23 cellular contexts compared by ENCODE assay signal in genomic region chr16:84596161-84596560, GRCh38. TPM values are rescaled to one million over a fixed set of nuclear protein-coding genes. Genes with fewer than 3 reads are reported as not detected.
DNase-seq lines count a peak whose midpoint lies in the region; ATAC-seq lines count a peak whose summit lies in the region.
"Had no signal": no experiment of that assay in that cellular context is flagged by ENCODE, and none has a peak within 500 bp of the region (broad histone marks: within the 10 kb centered on the region; RNA-seq: fewer than 3 reads in every experiment).

No MANE protein-coding gene starts in this region.

- H3K4me3 ChIP-seq in Karpas-422 (ENCODE audit: low read length), result no peak overlapping the region
- H3K4me3 ChIP-seq: coronary artery, gastroesophageal sphincter, GM23338, smooth muscle cell, uterus had no signal

- H3K4me2 ChIP-seq in Karpas-422 (ENCODE audit: low read depth, low read length, poor library complexity, severe bottlenecking), result no peak overlapping the region
- H3K4me2 ChIP-seq: GM23338, smooth muscle cell had no signal

- H3K79me2 ChIP-seq in Karpas-422 (ENCODE audit: low read length), result peaks cover 78% of the 10 kb centered on the region

- H3K4me3 Mint-ChIP-seq in activated T-cell treated with anti-CD3 and anti-CD28 coated beads, Interleukin-2, amount 50 U/mL, for 72 hours, result peak overlapping the region; percentile 61 to 76
- no peak overlapping the region for H3K4me3 Mint-ChIP-seq in activated naive CD8-positive, alpha-beta T cell treated with anti-CD3 and anti-CD28 coated beads for 36 hours
- peak overlapping the region; percentile 98 for H3K4me3 Mint-ChIP-seq in stimulated activated memory B cell treated with anti-CD40 and anti-IgM and Interleukin-4, amounts not matched to agents 10 μg/mL and 1 μg/mL and 100 μg/mL, for 72 hours
- H3K4me3 Mint-ChIP-seq: GM23338 had no signal

- no peaks in the 10 kb centered on the region for H3K9me2 ChIP-seq in Karpas-422 (replicated peaks; ENCODE audit: insufficient read depth, low read length)

- H3K27ac ChIP-seq in Karpas-422 (ENCODE audit: low read length), result peak overlapping the region; percentile 99; the same call in 1 of the 2 replicates
- H3K27ac ChIP-seq: coronary artery, gastroesophageal sphincter, uterus had no signal

- peaks cover 21% of the 10 kb centered on the region for H3K36me3 ChIP-seq in Karpas-422 (ENCODE audit: insufficient read depth, low read length)
- H3K36me3 ChIP-seq: gastroesophageal sphincter, uterus had no signal

- no peaks in the 10 kb centered on the region for H3K9me3 Mint-ChIP-seq in activated T-cell treated with anti-CD3 and anti-CD28 coated beads, Interleukin-2, amount 50 U/mL, for 72 hours
- no peaks in the 10 kb centered on the region for H3K9me3 Mint-ChIP-seq in activated naive CD8-positive, alpha-beta T cell treated with anti-CD3 and anti-CD28 coated beads for 36 hours
- H3K9me3 Mint-ChIP-seq in stimulated activated memory B cell treated with anti-CD40 and anti-IgM and Interleukin-4, amounts not matched to agents 10 μg/mL and 1 μg/mL and 100 μg/mL, for 72 hours, result no peaks in the 10 kb centered on the region
- H3K9me3 Mint-ChIP-seq: GM23338 had no signal

- H3K27me3 ChIP-seq in Karpas-422 (ENCODE audit: low read length), result no peaks in the 10 kb centered on the region
- H3K27me3 ChIP-seq: gastroesophageal sphincter, uterus had no signal

- no peaks in the 10 kb centered on the region for H3K9me3 ChIP-seq in Karpas-422 (ENCODE audit: low read length)
- H3K9me3 ChIP-seq: gastroesophageal sphincter, uterus had no signal

- H2AFZ ChIP-seq in Karpas-422 (ENCODE audit: low read length), result no peak overlapping the region
- H2AFZ ChIP-seq: GM23338 had no signal

- ATAC-seq in activated T-cell treated with anti-CD3 and anti-CD28 coated beads, Interleukin-2, amount 50 U/mL, for 72 hours (replicated peaks in 1 of 2), result no peak
- no peak for ATAC-seq in stimulated activated memory B cell treated with anti-CD40 and anti-IgM and Interleukin-4, amounts not matched to agents 10 μg/mL and 1 μg/mL and 100 μg/mL, for 72 hours
- ATAC-seq in GM21526 (IDR thresholded peaks at IDR 0.05; ENCODE audit: low FRiP score, unreplicated experiment) (no peak), HG02885 (IDR thresholded peaks at IDR 0.05; ENCODE audit: poor library complexity, unreplicated experiment) (no peak)
- ATAC-seq: gastroesophageal sphincter, GM23338, left ventricle myocardium superior had no signal

- peaks cover 66% of the 10 kb centered on the region for H3K4me1 ChIP-seq in Karpas-422 (ENCODE audit: low read length)
- H3K4me1 ChIP-seq: uterus had no signal

- peaks cover 11% of the 10 kb centered on the region; the same call in 1 of the 2 replicates for H4K20me1 ChIP-seq in Karpas-422 (ENCODE audit: insufficient read depth, low read depth, low read length)

- peaks cover 90% of the 10 kb centered on the region for H3K4me1 Mint-ChIP-seq in activated T-cell treated with anti-CD3 and anti-CD28 coated beads, Interleukin-2, amount 50 U/mL, for 72 hours (ENCODE audit: low read depth)
- H3K4me1 Mint-ChIP-seq in activated naive CD8-positive, alpha-beta T cell treated with anti-CD3 and anti-CD28 coated beads for 36 hours, result peaks cover 87% of the 10 kb centered on the region
- H3K4me1 Mint-ChIP-seq in stimulated activated memory B cell treated with anti-CD40 and anti-IgM and Interleukin-4, amounts not matched to agents 10 μg/mL and 1 μg/mL and 100 μg/mL, for 72 hours, result peaks cover 87% of the 10 kb centered on the region

- H3K27ac Mint-ChIP-seq in activated T-cell treated with anti-CD3 and anti-CD28 coated beads, Interleukin-2, amount 50 U/mL, for 72 hours, result no peak overlapping the region
- H3K27ac Mint-ChIP-seq in activated naive CD8-positive, alpha-beta T cell treated with anti-CD3 and anti-CD28 coated beads for 36 hours, result peak overlapping the region; percentile 99
- peak overlapping the region; percentile 100 for H3K27ac Mint-ChIP-seq in stimulated activated memory B cell treated with anti-CD40 and anti-IgM and Interleukin-4, amounts not matched to agents 10 μg/mL and 1 μg/mL and 100 μg/mL, for 72 hours
- H3K27ac Mint-ChIP-seq: GM23338, progenitor cell of endocrine pancreas had no signal

- no peak overlapping the region for H3K9ac ChIP-seq in Karpas-422 (ENCODE audit: low read length)

- no peak for DNase-seq in activated T-cell treated with anti-CD3 and anti-CD28 coated beads, Interleukin-2, amount 50 U/mL, for 72 hours
- no peak for DNase-seq in activated T-cell treated with anti-CD3 and anti-CD28 coated beads, Interleukin-2, amount 50 U/mL, for 1 hour
- DNase-seq in Karpas-422 (no peak), midbrain (lab: John Stamatoyannopoulos, UW) (no peak)
- DNase-seq in activated naive CD8-positive, alpha-beta T cell treated with anti-CD3 and anti-CD28 coated beads for 36 hours, result no peak
- DNase-seq: activated CD4-positive, alpha-beta T cell treated with anti-CD3 and anti-CD28 coated beads, Interleukin-2, amount 50 U/mL, for 1 hour; activated effector memory CD4-positive, alpha-beta T cell treated with anti-CD3 and anti-CD28 coated beads, Interleukin-2, amount 50 U/mL, for 16 hours; erythroblast; left ventricle myocardium superior; NCI-H146; NCI-H2227 treated with DMSO at 0.1 percent for 48 hours; SHP77; stimulated activated naive CD4-positive, alpha-beta T cell; T1000; uterus had no signal

- H3K27me3 Mint-ChIP-seq in activated T-cell treated with anti-CD3 and anti-CD28 coated beads, Interleukin-2, amount 50 U/mL, for 72 hours (ENCODE audit: low read depth), result no peaks in the 10 kb centered on the region
- H3K27me3 Mint-ChIP-seq in activated naive CD8-positive, alpha-beta T cell treated with anti-CD3 and anti-CD28 coated beads for 36 hours, result no peaks in the 10 kb centered on the region
- H3K27me3 Mint-ChIP-seq in stimulated activated memory B cell treated with anti-CD40 and anti-IgM and Interleukin-4, amounts not matched to agents 10 μg/mL and 1 μg/mL and 100 μg/mL, for 72 hours, result no peaks in the 10 kb centered on the region
- H3K27me3 Mint-ChIP-seq: progenitor cell of endocrine pancreas had no signal

- H3K36me3 Mint-ChIP-seq in activated T-cell treated with anti-CD3 and anti-CD28 coated beads, Interleukin-2, amount 50 U/mL, for 72 hours (ENCODE audit: insufficient read depth in 2 of 2), result peaks cover 13 to 18% of the 10 kb centered on the region in 2 donors
- H3K36me3 Mint-ChIP-seq in activated naive CD8-positive, alpha-beta T cell treated with anti-CD3 and anti-CD28 coated beads for 36 hours, result peaks cover 66% of the 10 kb centered on the region
- peaks cover 55% of the 10 kb centered on the region for H3K36me3 Mint-ChIP-seq in stimulated activated memory B cell treated with anti-CD40 and anti-IgM and Interleukin-4, amounts not matched to agents 10 μg/mL and 1 μg/mL and 100 μg/mL, for 72 hours

RNA-seq across cellular contexts. Expression of gene COTL1, which starts 21.7 kb away (rescaled TPM):
- 100 to 1,000 TPM; 353 to 529 TPM for total RNA-seq in activated T-cell treated with anti-CD3 and anti-CD28 coated beads, Interleukin-2, amount 50 U/mL, for 72 hours
- total RNA-seq in Karpas-422 (2014; rRNA removed; shearing (Covaris generic); ENCODE audit: low replicate concordance), result 162 and 215 TPM in 2 replicates
- total RNA-seq in activated naive CD8-positive, alpha-beta T cell treated with anti-CD3 and anti-CD28 coated beads for 36 hours, result 100 to 1,000 TPM; 588 to 605 TPM

RNA-seq across cellular contexts. Expression of gene KLHL36, which starts 52.1 kb away (rescaled TPM):
- 10 to 100 TPM; 64.2 to 69.5 TPM for total RNA-seq in activated T-cell treated with anti-CD3 and anti-CD28 coated beads, Interleukin-2, amount 50 U/mL, for 72 hours
- 25.6 and 35.4 TPM in 2 replicates for total RNA-seq in Karpas-422 (2014; rRNA removed; shearing (Covaris generic); ENCODE audit: low replicate concordance)
- total RNA-seq in activated naive CD8-positive, alpha-beta T cell treated with anti-CD3 and anti-CD28 coated beads for 36 hours, result 10 to 100 TPM; 32.6 to 34.8 TPM
